ENCODE assay signal across 25 cellular contexts in genomic region chrX:69090022-69090421, GRCh38.
DNase-seq lines count a peak whose midpoint lies in the region; ATAC-seq, FAIRE-seq and TF ChIP-seq lines count a peak whose summit lies in the region.
"Had no signal": no experiment of that assay in that cellular context is flagged by ENCODE, and none has a peak within 500 bp of the region (broad histone marks: within the 10 kb centered on the region; RNA-seq: fewer than 3 reads in every experiment).

No MANE protein-coding gene starts in this region.

- peak; percentile 36 for FAIRE-seq in keratinocyte (lab: Jason Lieb, UNC)
- FAIRE-seq: A204.1, D721Med, G401.6, GM12891, GM18507 had no signal

- H3F3A ChIP-seq in neural progenitor cell (ENCODE audit: low read depth) = no peaks in the 10 kb centered on the region

- peak overlapping the region; percentile 80 for H3K27ac Mint-ChIP-seq in neural progenitor cell
- peak overlapping the region; percentile 20 for H3K27ac Mint-ChIP-seq in type B pancreatic cell
- no peak overlapping the region for H3K27ac Mint-ChIP-seq in CD4-positive, alpha-beta memory T cell
- H3K27ac Mint-ChIP-seq: CD4-positive, CD25-positive, alpha-beta regulatory T cell; CD8-positive, alpha-beta T cell had no signal

- H3K9me1 ChIP-seq in keratinocyte (ENCODE audit: control insufficient read depth, extremely low read depth, insufficient read depth, low read length) = no peaks in the 10 kb centered on the region

- H3K4me3 ChIP-seq in keratinocyte (ENCODE audit: control insufficient read depth in 2 of 3, extremely low read depth in 1 of 3, insufficient read depth in 2 of 3, low read depth in 1 of 3, low read length in 3 of 3) (no peak overlapping the region), neural progenitor cell (no peak overlapping the region), parathyroid adenoma (ENCODE audit: low read depth, low read length) (no peak overlapping the region)
- no peak overlapping the region for H3K4me3 ChIP-seq in CD4-positive, alpha-beta memory T cell (ENCODE audit: low read length in 2 of 2)
- H3K4me3 ChIP-seq: BLaER1 had no signal

- POLR2A ChIA-PET in CD4-positive, alpha-beta memory T cell (lab: Charles Lee; ENCODE audit: partially characterized antibody) = no interaction called here

- H2AFZ ChIP-seq in keratinocyte (ENCODE audit: control insufficient read depth, low read length) = no peak overlapping the region
- no peak overlapping the region for H2AFZ ChIP-seq in neural progenitor cell (replicated peaks)
- no peak overlapping the region for H2AFZ ChIP-seq in parathyroid adenoma

- CTCF ChIA-PET in CD4-positive, alpha-beta memory T cell (lab: Charles Lee; ENCODE audit: partially characterized antibody) = no interaction called here

- H3K36me3 Mint-ChIP-seq in neural progenitor cell (no peaks in the 10 kb centered on the region), type B pancreatic cell (no peaks in the 10 kb centered on the region)
- no peaks in the 10 kb centered on the region for H3K36me3 Mint-ChIP-seq in CD4-positive, alpha-beta memory T cell
- H3K36me3 Mint-ChIP-seq: CD14-positive monocyte; CD4-positive, CD25-positive, alpha-beta regulatory T cell; CD8-positive, alpha-beta T cell had no signal

- DNase-seq in keratinocyte (ENCODE audit: low read depth, low spot score) (no peak), neural progenitor cell (ENCODE audit: low spot score) (no peak), type B pancreatic cell (ENCODE audit: extremely low spot score, unreplicated experiment) (no peak), GM19238 (ENCODE audit: insufficient read length, low spot score) (no peak)
- DNase-seq in CD4-positive, alpha-beta memory T cell = no peak
- DNase-seq: 8988T; ACHN; BE2C; C1 segment of cervical spinal cord; Caco-2; Calu3; CD4-positive, CD25-positive, alpha-beta regulatory T cell; CD8-positive, alpha-beta T cell; DMS79 treated with DMSO at 0.1 percent for 48 hours; GF-D8 had no signal

- peaks cover 19% of the 10 kb centered on the region for H3K4me1 Mint-ChIP-seq in neural progenitor cell
- peaks cover 11% of the 10 kb centered on the region for H3K4me1 Mint-ChIP-seq in type B pancreatic cell (ENCODE audit: unreplicated experiment)
- H3K4me1 Mint-ChIP-seq in CD4-positive, alpha-beta memory T cell = no peaks in the 10 kb centered on the region
- H3K4me1 Mint-ChIP-seq: CD14-positive monocyte; CD4-positive, CD25-positive, alpha-beta regulatory T cell had no signal

- dilution Hi-C loops in keratinocyte (cut with MboI; ENCODE audit: extremely low pct_ligation_motif_present, low sequenced_read_pairs) = no loop called here

- no peaks in the 10 kb centered on the region for H3K79me2 ChIP-seq in keratinocyte (ENCODE audit: control insufficient read depth, insufficient read depth, low read length)
- H3K79me2 ChIP-seq in neural progenitor cell (ENCODE audit: low read depth) = no peaks in the 10 kb centered on the region
- H3K79me2 ChIP-seq in parathyroid adenoma = no peaks in the 10 kb centered on the region

- H3K9ac ChIP-seq in keratinocyte (ENCODE audit: control insufficient read depth, extremely low read depth, insufficient read depth, low read length) = no peak overlapping the region
- no peak overlapping the region for H3K9ac ChIP-seq in neural progenitor cell
- no peak overlapping the region for H3K9ac ChIP-seq in parathyroid adenoma
- H3K9ac ChIP-seq: BLaER1 had no signal

- H4K20me1 ChIP-seq in keratinocyte (ENCODE audit: control insufficient read depth, extremely low read depth, insufficient read depth, low read length) (no peaks in the 10 kb centered on the region), neural progenitor cell (ENCODE audit: low read depth) (no peaks in the 10 kb centered on the region)

- intact Hi-C loops in CD4-positive, alpha-beta memory T cell (cut with micrococcal nuclease) = no loop called here

- H3K4me3 Mint-ChIP-seq in neural progenitor cell = no peak overlapping the region
- no peak overlapping the region for H3K4me3 Mint-ChIP-seq in type B pancreatic cell
- peak overlapping the region in 1 of 8 donors; percentile 11 for H3K4me3 Mint-ChIP-seq in CD4-positive, alpha-beta memory T cell
- H3K4me3 Mint-ChIP-seq: CD14-positive monocyte; CD4-positive, CD25-positive, alpha-beta regulatory T cell; CD8-positive, alpha-beta T cell had no signal

- H3K27me3 Mint-ChIP-seq in neural progenitor cell (ENCODE audit: insufficient read depth, low read depth) (peaks cover 6% of the 10 kb centered on the region), type B pancreatic cell (no peaks in the 10 kb centered on the region)
- H3K27me3 Mint-ChIP-seq in CD4-positive, alpha-beta memory T cell = no peaks in the 10 kb centered on the region

- H3K27me3 ChIP-seq in keratinocyte (ENCODE audit: control insufficient read depth, extremely low read depth, insufficient read depth, low read length) (peaks cover 4% of the 10 kb centered on the region), neural progenitor cell (no peaks in the 10 kb centered on the region), parathyroid adenoma (ENCODE audit: control insufficient read depth, insufficient read depth, low read length) (no peaks in the 10 kb centered on the region)
- H3K27me3 ChIP-seq in CD4-positive, alpha-beta memory T cell (ENCODE audit: insufficient read depth, low read length) = no peaks in the 10 kb centered on the region
- H3K27me3 ChIP-seq: BE2C had no signal

- H3K4me1 ChIP-seq in keratinocyte (ENCODE audit: control insufficient read depth, extremely low read depth, insufficient read depth, low read length) = peaks cover 4% of the 10 kb centered on the region
- H3K4me1 ChIP-seq in neural progenitor cell = no peaks in the 10 kb centered on the region
- peaks cover 52% of the 10 kb centered on the region for H3K4me1 ChIP-seq in parathyroid adenoma
- no peaks in the 10 kb centered on the region for H3K4me1 ChIP-seq in CD4-positive, alpha-beta memory T cell (ENCODE audit: insufficient read depth, low read length)
- H3K4me1 ChIP-seq: BE2C, Caco-2 had no signal

- H3K9me3 Mint-ChIP-seq in neural progenitor cell (peaks cover 3% of the 10 kb centered on the region), type B pancreatic cell (no peaks in the 10 kb centered on the region)
- H3K9me3 Mint-ChIP-seq in CD4-positive, alpha-beta memory T cell = no peaks in the 10 kb centered on the region
- H3K9me3 Mint-ChIP-seq: CD14-positive monocyte; CD4-positive, CD25-positive, alpha-beta regulatory T cell; CD8-positive, alpha-beta T cell had no signal

- no peaks in the 10 kb centered on the region for H3K9me3 ChIP-seq in keratinocyte (ENCODE audit: control insufficient read depth, low read depth, low read length)
- H3K9me3 ChIP-seq in neural progenitor cell (ENCODE audit: low read depth) = no peaks in the 10 kb centered on the region
- H3K9me3 ChIP-seq in parathyroid adenoma (ENCODE audit: control insufficient read depth, low read length) = no peaks in the 10 kb centered on the region
- no peaks in the 10 kb centered on the region for H3K9me3 ChIP-seq in CD4-positive, alpha-beta memory T cell (ENCODE audit: control insufficient read depth in 1 of 2, low read length in 2 of 2)
- H3K9me3 ChIP-seq: BE2C, BLaER1, Caco-2 had no signal

- H3K36me3 ChIP-seq in keratinocyte (ENCODE audit: control insufficient read depth in 2 of 2, extremely low read depth in 1 of 2, insufficient read depth in 2 of 2, low read length in 2 of 2) (no peaks in the 10 kb centered on the region), neural progenitor cell (no peaks in the 10 kb centered on the region), parathyroid adenoma (ENCODE audit: control insufficient read depth, insufficient read depth, low read length) (no peaks in the 10 kb centered on the region)
- H3K36me3 ChIP-seq in CD4-positive, alpha-beta memory T cell (ENCODE audit: insufficient read depth, low read length) = no peaks in the 10 kb centered on the region
- H3K36me3 ChIP-seq: BE2C, BLaER1 had no signal

- TF ChIP-seq CTCF in keratinocyte (optimal IDR thresholded peaks at IDR 0.05 in 1 of 3, IDR thresholded peaks at IDR 0.05 in 1 of 3, conservative IDR thresholded peaks at IDR 0.05 in 1 of 3; ENCODE audit: extremely low read depth in 1 of 3, insufficient read depth in 2 of 3, low read length in 3 of 3) (no peak), neural progenitor cell (IDR thresholded peaks at IDR 0.05) (no peak), parathyroid adenoma (IDR thresholded peaks at IDR 0.05) (no peak), type B pancreatic cell (conservative IDR thresholded peaks at IDR 0.05) (no peak)

- H3K4me2 ChIP-seq in keratinocyte (ENCODE audit: control insufficient read depth, extremely low read depth, insufficient read depth, low read depth, low read length) = no peak overlapping the region
- H3K4me2 ChIP-seq in neural progenitor cell = no peak overlapping the region
- no peak overlapping the region for H3K4me2 ChIP-seq in parathyroid adenoma (ENCODE audit: low read length)
- H3K4me2 ChIP-seq: BLaER1 had no signal

- ATAC-seq in GM18498 (IDR thresholded peaks at IDR 0.05; ENCODE audit: unreplicated experiment) = no peak
- ATAC-seq in HG03159 (IDR thresholded peaks at IDR 0.05; ENCODE audit: unreplicated experiment) = no peak
- ATAC-seq: CD8-positive, alpha-beta T cell had no signal

- H3K27ac ChIP-seq in keratinocyte (ENCODE audit: control insufficient read depth, insufficient read depth, low read length) = no peak overlapping the region
- no peak overlapping the region for H3K27ac ChIP-seq in neural progenitor cell
- peak overlapping the region; percentile 89 for H3K27ac ChIP-seq in parathyroid adenoma
- no peak overlapping the region for H3K27ac ChIP-seq in CD4-positive, alpha-beta memory T cell (ENCODE audit: low read depth, low read length)
- H3K27ac ChIP-seq: BLaER1 had no signal

Comparison
In these comparisons a context has a peak if more than half of its experiments do, and no peak if none do; other contexts are left out.
1. H3K27ac Mint-ChIP-seq: peak in neural progenitor cell (single experiment) and type B pancreatic cell (single experiment); none in CD4-positive, alpha-beta memory T cell (0 of 7).